8 cellular contexts compared by ENCODE assay signal in genomic region chr16:1492923-1493745, GRCh38. TPM values are rescaled to one million over a fixed set of nuclear protein-coding genes. Genes with fewer than 3 reads are reported as not detected.
A peak's percentile ranks its signal among the peaks of the same experiment; 100 is the strongest.
DNase-seq lines count a peak whose midpoint lies in the region; ATAC-seq and TF ChIP-seq lines count a peak whose summit lies in the region.

TELO2 (plus strand) TSS chr16:1493360; CDS start chr16:1494282, 922 bp downstream.

- peaks cover 3% of the 10 kb centered on the region for H3K36me3 ChIP-seq in Caco-2 (ENCODE audit: control insufficient read depth, insufficient read depth, low read length)
- peaks cover 28% of the 10 kb centered on the region for H3K36me3 ChIP-seq in suprapubic skin

- CTCF ChIA-PET in Caco-2 (lab: Charles Lee) = interaction anchor here (0.6 kb wide), 1 partner anchor 404 kb away, joined by 3 read pairs; no protein-coding TSS in a partner anchor

- 10% methylated on average over 18 of the region's 89 CpGs for WGBS in suprapubic skin

- H3K36me3 Mint-ChIP-seq in Caco-2 (ENCODE audit: insufficient read depth, unreplicated experiment) = peaks cover 21% of the 10 kb centered on the region
- peaks cover 7% of the 10 kb centered on the region in 2 donors for H3K36me3 Mint-ChIP-seq in activated naive CD4-positive, alpha-beta T cell treated with anti-CD3 and anti-CD28 coated beads, Interleukin-2, amount 50 U/mL, for 72 hours

- no TSS peak for BruUV-seq in Caco-2 (replicated peaks; lab: Mats Ljungman, UMichigan)

- intact Hi-C loops in Caco-2 (cut with micrococcal nuclease; ENCODE audit: unreplicated experiment) = no loop called here

- no peaks in the 10 kb centered on the region for H3K9me3 Mint-ChIP-seq in Caco-2 (ENCODE audit: unreplicated experiment)
- H3K9me3 Mint-ChIP-seq in activated naive CD4-positive, alpha-beta T cell treated with anti-CD3 and anti-CD28 coated beads, Interleukin-2, amount 50 U/mL, for 72 hours = no peaks in the 10 kb centered on the region

- H3K4me3 ChIP-seq in Caco-2 (ENCODE audit: low read depth, low read length) (peak within 1 kb of the TSS; percentile 59), suprapubic skin (peak within 1 kb of the TSS; percentile 68)

- no peaks in the 10 kb centered on the region for H3K27me3 Mint-ChIP-seq in Caco-2 (ENCODE audit: insufficient read depth, unreplicated experiment)

- H3K9me3 ChIP-seq in Caco-2 (no peaks in the 10 kb centered on the region), suprapubic skin (no peaks in the 10 kb centered on the region)

- peak within 1 kb of the TSS; percentile 98 for H3K27ac Mint-ChIP-seq in Caco-2 (ENCODE audit: unreplicated experiment)
- H3K27ac Mint-ChIP-seq in activated naive CD4-positive, alpha-beta T cell treated with anti-CD3 and anti-CD28 coated beads, Interleukin-2, amount 50 U/mL, for 72 hours = peak within 1 kb of the TSS; percentile 94 to 99

- H3K4me1 Mint-ChIP-seq in Caco-2 (ENCODE audit: low read depth, unreplicated experiment) = no peaks in the 10 kb centered on the region

- H3K27ac ChIP-seq in suprapubic skin = peak within 1 kb of the TSS; percentile 88

- H3K27me3 ChIP-seq in Caco-2 (replicated peaks; ENCODE audit: control insufficient read depth, insufficient read depth, low read length) (no peaks in the 10 kb centered on the region), suprapubic skin (no peaks in the 10 kb centered on the region)

- no peak for TF ChIP-seq CTCF in Caco-2 (IDR thresholded peaks at IDR 0.05; ENCODE audit: insufficient read depth in 1 of 2, low read depth in 1 of 2, low read length in 1 of 2, severe bottlenecking in 1 of 2, unreplicated experiment in 1 of 2)
- no peak for TF ChIP-seq CTCF in omental fat pad (IDR thresholded peaks at IDR 0.05)
- no peak for TF ChIP-seq CTCF in suprapubic skin (IDR thresholded peaks at IDR 0.05)

- peak within 1 kb of the TSS; percentile 96 for H3K4me3 Mint-ChIP-seq in Caco-2 (ENCODE audit: unreplicated experiment)

- H3K4me1 ChIP-seq in Caco-2 (peaks cover 5% of the 10 kb centered on the region; the same call in 1 of the 2 replicates), suprapubic skin (peaks cover 25% of the 10 kb centered on the region)

- POLR2A ChIA-PET in Caco-2 (lab: Charles Lee) = interaction anchor here (0.5 to 1.9 kb wide), 3 partner anchors 72 to 1123 kb away, joined by 4 to 9 read pairs (median 5); partner anchors contain the start of genes MRPL28 and UQCC4

- DNase-seq in Caco-2 = peak; percentile 85 to 88
- DNase-seq in Kasumi-1 (lab: John Stamatoyannopoulos, UW) = peak; percentile 37 to 44
- DNase-seq in SKM-1 treated with dmso at 0.1 percent for 144 hours (lab: John Stamatoyannopoulos, UW; ENCODE audit: unreplicated experiment) = peak; percentile 62
- DNase-seq in activated naive CD4-positive, alpha-beta T cell treated with anti-CD3 and anti-CD28 coated beads, Interleukin-2, amount 50 U/mL, for 72 hours (ENCODE audit: low spot score in 2 of 2) = peak; percentile 89 to 91
- DNase-seq in glomerular endothelial cell (ENCODE audit: extremely low read depth, low read depth, low spot score) = no peak
- peak; percentile 48 for DNase-seq in omental fat pad (ENCODE audit: low spot score)
- DNase-seq in suprapubic skin (ENCODE audit: low spot score in 2 of 2) = peak; percentile 83 to 90

- ATAC-seq in GM21515 (IDR thresholded peaks at IDR 0.05; ENCODE audit: unreplicated experiment) (peak; percentile 42), omental fat pad (ENCODE audit: low FRiP score) (peak; percentile 79)
- ATAC-seq in activated naive CD4-positive, alpha-beta T cell treated with anti-CD3 and anti-CD28 coated beads, Interleukin-2, amount 50 U/mL, for 72 hours = peak; percentile 85 to 88

- TF ChIP-seq EP300 in suprapubic skin (IDR thresholded peaks at IDR 0.05) = peak; percentile 26

- TF ChIP-seq POLR2A in suprapubic skin (IDR thresholded peaks at IDR 0.05) = no peak

RNA-seq across cellular contexts. Expression of gene TELO2, which starts in this region (rescaled TPM):
- total RNA-seq in Caco-2 (2022) (55.7 and 62.6 TPM in 2 replicates), glomerular endothelial cell (17.3 and 26.4 TPM in 2 replicates), omental fat pad (10 to 100 TPM; 12.7 to 38.5 (median 22.2) TPM), suprapubic skin (10 to 100 TPM; 28.1 to 86.1 (median 35.2) TPM)
- total RNA-seq in activated naive CD4-positive, alpha-beta T cell treated with anti-CD3 and anti-CD28 coated beads, Interleukin-2, amount 50 U/mL, for 72 hours = 10 to 100 TPM; 53.4 to 94.9 TPM
